In the genomic region with DNA sequence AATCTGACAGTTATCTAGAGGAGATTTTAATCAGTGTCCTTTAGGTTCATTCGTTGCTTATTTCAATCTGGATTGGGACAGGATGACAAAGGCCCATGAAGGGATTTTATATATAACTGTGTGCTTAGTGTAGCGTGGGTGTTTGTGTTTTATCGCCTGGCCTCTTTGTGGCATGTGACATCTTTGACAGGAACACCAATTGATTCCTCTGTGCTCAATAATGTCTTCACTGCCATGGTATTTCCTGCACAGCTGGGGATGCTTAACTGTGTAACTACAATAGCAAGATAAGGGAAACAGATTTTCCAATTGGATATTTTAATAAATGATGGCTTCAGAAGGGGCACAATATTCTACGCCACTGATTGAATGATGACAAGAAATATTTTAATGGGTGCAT, we compare ENCODE assay signal across 21 cellular contexts.
A peak's percentile ranks its signal among the peaks of the same experiment; 100 is the strongest.
DNase-seq lines count a peak whose midpoint lies in the region; TF ChIP-seq lines count a peak whose summit lies in the region.
"Had no signal": no experiment of that assay in that cellular context is flagged by ENCODE, and none has a peak within 500 bp of the region (broad histone marks: within the 10 kb centered on the region; RNA-seq: fewer than 3 reads in every experiment).

No MANE protein-coding gene starts in this region.

- H3K36me3 Mint-ChIP-seq in brain, result peaks cover 4% of the 10 kb centered on the region
- H3K36me3 Mint-ChIP-seq: activated naive CD4-positive, alpha-beta T cell treated with anti-CD3 and anti-CD28 coated beads, Interleukin-2, amount 10 ng/mL, durations not matched to agents 7 days and 5 days; CD4-positive, CD25-positive, alpha-beta regulatory T cell; naive B cell; stimulated activated effector memory CD8-positive, alpha-beta T cell treated with anti-CD3 and anti-CD28 coated beads, Interleukin-12 subunit alpha, Interleukin-12 subunit beta, amount 100 ng/mL, for 72 hours had no signal

- TF ChIP-seq CTCF in brain (conservative IDR thresholded peaks at IDR 0.05), result no peak

- no peaks in the 10 kb centered on the region for H3K9me3 Mint-ChIP-seq in brain
- H3K9me3 Mint-ChIP-seq: activated naive CD4-positive, alpha-beta T cell treated with anti-CD3 and anti-CD28 coated beads, Interleukin-2, amount 10 ng/mL, durations not matched to agents 7 days and 5 days; stimulated activated effector memory CD8-positive, alpha-beta T cell treated with anti-CD3 and anti-CD28 coated beads, Interleukin-12 subunit alpha, Interleukin-12 subunit beta, amount 100 ng/mL, for 72 hours had no signal

- DNase-seq in EL (peak; percentile 49), hepatic stellate cell (ENCODE audit: low spot score) (peak; percentile 32), NCI-H1436 (lab: John Stamatoyannopoulos, UW) (no peak), NCI-H2107 (lab: John Stamatoyannopoulos, UW) (no peak), HAP-1 (ENCODE audit: low spot score in 2 of 2) (no peak)
- DNase-seq: activated CD4-positive, alpha-beta T cell treated with anti-CD3 and anti-CD28 coated beads, Interleukin-2, amount 50 U/mL, for 1 hour; activated naive CD4-positive, alpha-beta T cell treated with anti-CD3 and anti-CD28 coated beads, Interleukin-2, amount 10 ng/mL, durations not matched to agents 7 days and 5 days; caudate nucleus; CD4-positive, CD25-positive, alpha-beta regulatory T cell; kidney; mammary epithelial cell; naive B cell; NCI-H1930; NCI-H2227 treated with DMSO at 0.1 percent for 48 hours; retina; RPMI8226; spleen; stimulated activated CD4-positive, alpha-beta T cell treated with anti-CD3 and anti-CD28 coated beads, Interleukin-2, amount 100 ng/mL, for 48 hours had no signal

- no peaks in the 10 kb centered on the region for H3K36me3 ChIP-seq in skeletal muscle satellite cell (ENCODE audit: insufficient read depth, low read length)
- H3K36me3 ChIP-seq in HAP-1 (replicated peaks), result no peaks in the 10 kb centered on the region
- H3K36me3 ChIP-seq: spleen had no signal

- H3K27me3 Mint-ChIP-seq in brain, result no peaks in the 10 kb centered on the region

- no peak overlapping the region for H3K9ac ChIP-seq in skeletal muscle satellite cell (ENCODE audit: low read depth, low read length)

- H3K27me3 ChIP-seq in skeletal muscle satellite cell (ENCODE audit: control insufficient read depth, insufficient read depth, low read length) (no peaks in the 10 kb centered on the region), HAP-1 (ENCODE audit: low read depth) (no peaks in the 10 kb centered on the region)

- H3K4me3 ChIP-seq in skeletal muscle satellite cell (ENCODE audit: low read length) (no peak overlapping the region), HAP-1 (no peak overlapping the region)
- H3K4me3 ChIP-seq: spleen had no signal

- H3K27ac Mint-ChIP-seq in brain, result peak overlapping the region in 3 of 5 experiments; percentile 68 to 83 (median 73)
- H3K27ac Mint-ChIP-seq: activated naive CD4-positive, alpha-beta T cell treated with anti-CD3 and anti-CD28 coated beads, Interleukin-2, amount 10 ng/mL, durations not matched to agents 7 days and 5 days; CD4-positive, CD25-positive, alpha-beta regulatory T cell; naive B cell; stimulated activated effector memory CD8-positive, alpha-beta T cell treated with anti-CD3 and anti-CD28 coated beads, Interleukin-12 subunit alpha, Interleukin-12 subunit beta, amount 100 ng/mL, for 72 hours had no signal

- in situ Hi-C loops in HAP-1 (cut with MboI; ENCODE audit: low sequenced_read_pairs), result no loop called here

- H3K4me3 Mint-ChIP-seq in brain, result peak overlapping the region in 2 of 5 experiments; percentile 5 to 21
- H3K4me3 Mint-ChIP-seq: activated naive CD4-positive, alpha-beta T cell treated with anti-CD3 and anti-CD28 coated beads, Interleukin-2, amount 10 ng/mL, durations not matched to agents 7 days and 5 days; CD4-positive, CD25-positive, alpha-beta regulatory T cell; naive B cell; stimulated activated effector memory CD8-positive, alpha-beta T cell treated with anti-CD3 and anti-CD28 coated beads, Interleukin-12 subunit alpha, Interleukin-12 subunit beta, amount 100 ng/mL, for 72 hours had no signal

- H3K4me1 ChIP-seq in skeletal muscle satellite cell (ENCODE audit: control insufficient read depth, insufficient read depth, low read length) (peaks cover 12% of the 10 kb centered on the region), HAP-1 (peaks cover 14% of the 10 kb centered on the region)

- H3K9me3 ChIP-seq in skeletal muscle satellite cell (replicated peaks; ENCODE audit: low read length) (no peaks in the 10 kb centered on the region), HAP-1 (no peaks in the 10 kb centered on the region)
- H3K9me3 ChIP-seq: spleen had no signal

- H3K4me1 Mint-ChIP-seq in brain, result peaks cover 83% of the 10 kb centered on the region
- H3K4me1 Mint-ChIP-seq: activated naive CD4-positive, alpha-beta T cell treated with anti-CD3 and anti-CD28 coated beads, Interleukin-2, amount 10 ng/mL, durations not matched to agents 7 days and 5 days; CD4-positive, CD25-positive, alpha-beta regulatory T cell; naive B cell had no signal

- H3K4me2 ChIP-seq in skeletal muscle satellite cell (ENCODE audit: low read length), result peak overlapping the region; percentile 58

Comparison
In these comparisons a context has a peak if more than half of its experiments do, and no peak if none do; other contexts are left out.
1. DNase-seq: peak in EL (single experiment) and hepatic stellate cell (single experiment); none in NCI-H1436 (single experiment), NCI-H2107 (single experiment) and HAP-1 (0 of 2).